In the genomic region with DNA sequence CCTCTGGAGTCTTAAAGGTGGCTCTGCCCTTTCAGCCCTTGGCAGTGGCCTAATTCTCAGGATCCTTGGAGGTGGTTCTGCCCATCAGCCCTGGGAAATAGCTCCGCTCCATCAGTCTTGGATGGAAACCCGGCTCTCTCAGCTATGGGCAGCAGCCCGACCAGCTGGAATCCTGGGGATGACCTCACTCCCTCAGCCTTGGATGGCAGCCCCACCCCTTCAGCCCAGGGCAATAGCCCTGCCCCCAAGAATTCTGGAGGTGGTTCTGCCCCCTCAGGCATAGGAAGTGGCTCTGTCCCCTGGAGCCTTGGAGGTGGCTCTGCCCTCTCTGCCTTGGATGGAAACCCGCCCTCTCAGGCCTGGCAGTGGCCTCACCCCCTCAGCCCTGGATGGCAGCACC, we compare ENCODE assay signal across 19 cellular contexts.
"Had no signal": no experiment of that assay in that cellular context is flagged by ENCODE, and none has a peak within 500 bp of the region (broad histone marks: within the 10 kb centered on the region; RNA-seq: fewer than 3 reads in every experiment).

No MANE protein-coding gene starts in this region.

- H3K4me2 ChIP-seq: hepatocyte had no signal

- H3K27ac Mint-ChIP-seq: endodermal cell; naive thymus-derived CD4-positive, alpha-beta T cell; nephron progenitor cell; stimulated activated naive B cell treated with anti-CD40 and anti-IgM and Interleukin-4, amounts not matched to agents 10 μg/mL and 1 μg/mL and 100 μg/mL, for 72 hours; stimulated activated naive CD8-positive, alpha-beta T cell treated with anti-CD3 and anti-CD28 coated beads, Interleukin-15, amount 100 ng/mL, for 72 hours had no signal

- H3K79me2 ChIP-seq: hepatocyte had no signal

- H3K9me3 Mint-ChIP-seq: endodermal cell; stimulated activated naive B cell treated with anti-CD40 and anti-IgM and Interleukin-4, amounts not matched to agents 10 μg/mL and 1 μg/mL and 100 μg/mL, for 72 hours; stimulated activated naive CD8-positive, alpha-beta T cell treated with anti-CD3 and anti-CD28 coated beads, Interleukin-15, amount 100 ng/mL, for 72 hours had no signal

- H3K4me1 Mint-ChIP-seq: endodermal cell; stimulated activated naive CD8-positive, alpha-beta T cell treated with anti-CD3 and anti-CD28 coated beads, Interleukin-15, amount 100 ng/mL, for 72 hours had no signal

- DNase-seq: effector CD4-positive, alpha-beta T cell; endodermal cell; erythroblast; foreskin keratinocyte; head of caudate nucleus; kidney glomerular epithelial cell; naive thymus-derived CD4-positive, alpha-beta T cell; nephron progenitor cell; stimulated activated CD4-positive, alpha-beta T cell treated with anti-CD3 and anti-CD28 coated beads, Interleukin-2, amount 100 ng/mL, for 24 hours; stimulated activated CD4-positive, alpha-beta T cell treated with anti-CD3 and anti-CD28 coated beads, Interleukin-4, amount 100 ng/mL, for 4 hours; stimulated activated naive B cell treated with anti-CD40 and anti-IgM and Interleukin-4, amounts not matched to agents 10 μg/mL and 1 μg/mL and 100 μg/mL, for 72 hours; stimulated activated naive CD8-positive, alpha-beta T cell treated with anti-CD3 and anti-CD28 coated beads, Interleukin-15, amount 100 ng/mL, for 72 hours; testis had no signal

- H3K27ac ChIP-seq: coronary artery, foreskin keratinocyte, hepatocyte, psoas muscle, skin epidermis, testis, tibial nerve had no signal

- H3K27me3 ChIP-seq: foreskin keratinocyte, hepatocyte, testis, tibial nerve had no signal

- H3K36me3 Mint-ChIP-seq: stimulated activated naive B cell treated with anti-CD40 and anti-IgM and Interleukin-4, amounts not matched to agents 10 μg/mL and 1 μg/mL and 100 μg/mL, for 72 hours had no signal

- ATAC-seq: foreskin keratinocyte; naive thymus-derived CD4-positive, alpha-beta T cell; psoas muscle; sciatic nerve; stimulated activated naive B cell treated with anti-CD40 and anti-IgM and Interleukin-4, amounts not matched to agents 10 μg/mL and 1 μg/mL and 100 μg/mL, for 72 hours; stimulated activated naive CD8-positive, alpha-beta T cell treated with anti-CD3 and anti-CD28 coated beads, Interleukin-15, amount 100 ng/mL, for 72 hours had no signal

- H3K4me3 Mint-ChIP-seq: endodermal cell; naive thymus-derived CD4-positive, alpha-beta T cell; nephron progenitor cell; stimulated activated naive B cell treated with anti-CD40 and anti-IgM and Interleukin-4, amounts not matched to agents 10 μg/mL and 1 μg/mL and 100 μg/mL, for 72 hours; stimulated activated naive CD8-positive, alpha-beta T cell treated with anti-CD3 and anti-CD28 coated beads, Interleukin-15, amount 100 ng/mL, for 72 hours had no signal

- H3K36me3 ChIP-seq: tibial nerve had no signal

- H3K9me3 ChIP-seq: psoas muscle, testis, tibial nerve had no signal

- H3K4me3 ChIP-seq: coronary artery, hepatocyte, psoas muscle, skin epidermis, testis, tibial nerve had no signal

- H3K4me1 ChIP-seq: foreskin keratinocyte, psoas muscle, testis, tibial nerve had no signal
